In genomic region chr10:74598891-74599566, GRCh38 we compare ENCODE assay signal across 10 cellular contexts.
A peak's percentile ranks its signal among the peaks of the same experiment; 100 is the strongest.
DNase-seq lines count a peak whose midpoint lies in the region; ATAC-seq and TF ChIP-seq lines count a peak whose summit lies in the region.
"Had no signal": no experiment of that assay in that cellular context is flagged by ENCODE, and none has a peak within 500 bp of the region (broad histone marks: within the 10 kb centered on the region; RNA-seq: fewer than 3 reads in every experiment).

No MANE protein-coding gene starts in this region.

- H3K4me3 Mint-ChIP-seq in activated naive CD8-positive, alpha-beta T cell treated with anti-CD3 and anti-CD28 coated beads, Interleukin-2, amount 50 U/mL, for 24 hours: no peak overlapping the region
- no peak overlapping the region for H3K4me3 Mint-ChIP-seq in activated T-cell treated with anti-CD3 and anti-CD28 coated beads, Interleukin-2, amount 50 U/mL, for 72 hours

- peaks cover 25% of the 10 kb centered on the region for H3K36me3 Mint-ChIP-seq in activated naive CD8-positive, alpha-beta T cell treated with anti-CD3 and anti-CD28 coated beads, Interleukin-2, amount 50 U/mL, for 24 hours (ENCODE audit: low read depth)
- H3K36me3 Mint-ChIP-seq in activated T-cell treated with anti-CD3 and anti-CD28 coated beads, Interleukin-2, amount 50 U/mL, for 72 hours (ENCODE audit: insufficient read depth in 2 of 2): peaks cover 3 to 5% of the 10 kb centered on the region in 2 donors

- H3K27me3 Mint-ChIP-seq in activated naive CD8-positive, alpha-beta T cell treated with anti-CD3 and anti-CD28 coated beads, Interleukin-2, amount 50 U/mL, for 24 hours: no peaks in the 10 kb centered on the region
- no peaks in the 10 kb centered on the region for H3K27me3 Mint-ChIP-seq in activated T-cell treated with anti-CD3 and anti-CD28 coated beads, Interleukin-2, amount 50 U/mL, for 72 hours (ENCODE audit: low read depth)

- DNase-seq in fibroblast of mammary gland (ENCODE audit: low read depth): peak; percentile 23
- peak; percentile 61 for DNase-seq in superior temporal gyrus (ENCODE audit: extremely low spot score)
- DNase-seq in activated naive CD8-positive, alpha-beta T cell treated with anti-CD3 and anti-CD28 coated beads, Interleukin-2, amount 50 U/mL, for 24 hours: no peak
- DNase-seq in ecto neural progenitor cell (ENCODE audit: low spot score): no peak
- DNase-seq in activated T-cell treated with anti-CD3 and anti-CD28 coated beads, Interleukin-2, amount 50 U/mL, for 72 hours: no peak
- DNase-seq: activated effector memory CD4-positive, alpha-beta T cell treated with Interleukin-2 at 50 U/mL for 16 hours; NCI-H1436 treated with DMSO at 0.1 percent for 48 hours had no signal

- peaks cover 7% of the 10 kb centered on the region for H3K4me1 Mint-ChIP-seq in activated naive CD8-positive, alpha-beta T cell treated with anti-CD3 and anti-CD28 coated beads, Interleukin-2, amount 50 U/mL, for 24 hours
- H3K4me1 Mint-ChIP-seq in activated T-cell treated with anti-CD3 and anti-CD28 coated beads, Interleukin-2, amount 50 U/mL, for 72 hours (ENCODE audit: low read depth): peaks cover 13% of the 10 kb centered on the region

- H3K4me3 ChIP-seq in fibroblast of mammary gland (ENCODE audit: control insufficient read depth, low read depth, low read length): no peak overlapping the region

- H3K9me3 Mint-ChIP-seq in activated naive CD8-positive, alpha-beta T cell treated with anti-CD3 and anti-CD28 coated beads, Interleukin-2, amount 50 U/mL, for 24 hours: no peaks in the 10 kb centered on the region
- peaks cover 0 to 2% of the 10 kb centered on the region in 2 donors for H3K9me3 Mint-ChIP-seq in activated T-cell treated with anti-CD3 and anti-CD28 coated beads, Interleukin-2, amount 50 U/mL, for 72 hours

- no peak overlapping the region for H3K27ac Mint-ChIP-seq in activated naive CD8-positive, alpha-beta T cell treated with anti-CD3 and anti-CD28 coated beads, Interleukin-2, amount 50 U/mL, for 24 hours
- no peak overlapping the region for H3K27ac Mint-ChIP-seq in activated T-cell treated with anti-CD3 and anti-CD28 coated beads, Interleukin-2, amount 50 U/mL, for 72 hours

- no peak for TF ChIP-seq CTCF in fibroblast of mammary gland (conservative IDR thresholded peaks at IDR 0.05; ENCODE audit: control insufficient read depth, insufficient read depth, low read depth, low read length)

- ATAC-seq in GM19025 (IDR thresholded peaks at IDR 0.05; ENCODE audit: low read depth, unreplicated experiment) (peak; percentile 69), HG03159 (IDR thresholded peaks at IDR 0.05; ENCODE audit: unreplicated experiment) (peak; percentile 79), HG03175 (IDR thresholded peaks at IDR 0.05; ENCODE audit: unreplicated experiment) (no peak)
- ATAC-seq in activated naive CD8-positive, alpha-beta T cell treated with anti-CD3 and anti-CD28 coated beads, Interleukin-2, amount 50 U/mL, for 24 hours: no peak
- no peak for ATAC-seq in activated T-cell treated with anti-CD3 and anti-CD28 coated beads, Interleukin-2, amount 50 U/mL, for 72 hours (replicated peaks in 1 of 2)

Comparison
In these comparisons a context has a peak if more than half of its experiments do, and no peak if none do; other contexts are left out.
1. ATAC-seq: peak in GM19025 (single experiment) and HG03159 (single experiment); none in HG03175 (single experiment), activated naive CD8-positive, alpha-beta T cell treated with anti-CD3 and anti-CD28 coated beads, Interleukin-2, amount 50 U/mL, for 24 hours (single experiment) and activated T-cell treated with anti-CD3 and anti-CD28 coated beads, Interleukin-2, amount 50 U/mL, for 72 hours (0 of 2).
2. DNase-seq: peak in fibroblast of mammary gland (single experiment) and superior temporal gyrus (single experiment); none in activated naive CD8-positive, alpha-beta T cell treated with anti-CD3 and anti-CD28 coated beads, Interleukin-2, amount 50 U/mL, for 24 hours (single experiment), ecto neural progenitor cell (single experiment) and activated T-cell treated with anti-CD3 and anti-CD28 coated beads, Interleukin-2, amount 50 U/mL, for 72 hours (0 of 2).